ENCODE assay signal across 26 cellular contexts in genomic region chr7:22275574-22276150, GRCh38.
"Had no signal": no experiment of that assay in that cellular context is flagged by ENCODE, and none has a peak within 500 bp of the region (broad histone marks: within the 10 kb centered on the region; RNA-seq: fewer than 3 reads in every experiment).

No MANE protein-coding gene starts in this region.

- H3K36me3 Mint-ChIP-seq: activated naive CD8-positive, alpha-beta T cell; brain; T-cell had no signal

- H3K4me3 ChIP-seq: SK-N-MC had no signal

- DNase-seq: activated CD4-positive, alpha-beta memory T cell treated with anti-CD3 and anti-CD28 coated beads, Interleukin-2, amount 10 ng/mL, durations not matched to agents 7 days and 5 days; activated CD4-positive, alpha-beta T cell treated with anti-CD3 and anti-CD28 coated beads for 36 hours; activated CD4-positive, alpha-beta T cell treated with anti-CD3 and anti-CD28 coated beads, Interleukin-2, amount 50 U/mL, for 1 hour; activated CD4-positive, CD25-positive, alpha-beta regulatory T cell; activated gamma-delta T cell; activated naive CD4-positive, alpha-beta T cell treated with anti-CD3 and anti-CD28 coated beads for 36 hours; activated T-cell treated with anti-CD3 and anti-CD28 coated beads for 4 hours; activated T-cell treated with anti-CD3 and anti-CD28 coated beads, Interleukin-2, amount 50 U/mL, for 48 hours; amygdala; Kasumi-1; NCI-H1105 treated with DMSO at 0.1 percent for 48 hours; NCI-H1436 treated with DMSO at 0.1 percent for 48 hours; NCI-H1930; NCI-H345; NCI-H510A; SIG-M5; T-cell; T-helper 2 cell; T1000 had no signal

- H3K4me3 Mint-ChIP-seq: activated CD4-positive, alpha-beta memory T cell treated with anti-CD3 and anti-CD28 coated beads, Interleukin-2, amount 10 ng/mL, durations not matched to agents 7 days and 5 days; activated CD4-positive, alpha-beta T cell treated with anti-CD3 and anti-CD28 coated beads for 36 hours; activated naive CD4-positive, alpha-beta T cell treated with anti-CD3 and anti-CD28 coated beads for 36 hours; activated naive CD8-positive, alpha-beta T cell; activated T-helper 17 cell treated with anti-CD3 and anti-CD28 coated beads, Interleukin-2, amount 50 U/mL, for 72 hours; brain; central memory CD8-positive, alpha-beta T cell; T-cell had no signal

- H3K9me3 Mint-ChIP-seq: activated CD4-positive, alpha-beta memory T cell treated with anti-CD3 and anti-CD28 coated beads, Interleukin-2, amount 10 ng/mL, durations not matched to agents 7 days and 5 days; activated naive CD4-positive, alpha-beta T cell treated with anti-CD3 and anti-CD28 coated beads for 36 hours; activated T-helper 17 cell treated with anti-CD3 and anti-CD28 coated beads, Interleukin-2, amount 50 U/mL, for 72 hours; central memory CD8-positive, alpha-beta T cell; T-cell had no signal

- FAIRE-seq: astrocyte, TTC549 had no signal

- ATAC-seq: activated CD4-positive, alpha-beta T cell treated with anti-CD3 and anti-CD28 coated beads for 36 hours; activated T-helper 17 cell treated with anti-CD3 and anti-CD28 coated beads, Interleukin-2, amount 50 U/mL, for 72 hours; T-cell had no signal

- H3K27ac Mint-ChIP-seq: activated CD4-positive, alpha-beta memory T cell treated with anti-CD3 and anti-CD28 coated beads, Interleukin-2, amount 10 ng/mL, durations not matched to agents 7 days and 5 days; activated CD4-positive, alpha-beta T cell treated with anti-CD3 and anti-CD28 coated beads for 36 hours; activated naive CD4-positive, alpha-beta T cell treated with anti-CD3 and anti-CD28 coated beads for 36 hours; activated naive CD8-positive, alpha-beta T cell; activated T-helper 17 cell treated with anti-CD3 and anti-CD28 coated beads, Interleukin-2, amount 50 U/mL, for 72 hours; brain; T-cell had no signal

- H3K27ac ChIP-seq: SK-N-MC had no signal

- H3K4me1 Mint-ChIP-seq: activated CD4-positive, alpha-beta memory T cell treated with anti-CD3 and anti-CD28 coated beads, Interleukin-2, amount 10 ng/mL, durations not matched to agents 7 days and 5 days; activated CD4-positive, alpha-beta T cell treated with anti-CD3 and anti-CD28 coated beads for 36 hours; activated T-helper 17 cell treated with anti-CD3 and anti-CD28 coated beads, Interleukin-2, amount 50 U/mL, for 72 hours; brain; central memory CD8-positive, alpha-beta T cell; T-cell had no signal

- H3K27me3 Mint-ChIP-seq: activated CD4-positive, alpha-beta T cell treated with anti-CD3 and anti-CD28 coated beads for 36 hours; activated naive CD8-positive, alpha-beta T cell; brain had no signal
